ENCODE assay signal across 1 cellular context in genomic region chr2:122136071-122136470, GRCh38.
TF ChIP-seq lines count a peak whose summit lies in the region.

No MANE protein-coding gene starts in this region.

TF ChIP-seq in H1, 55 proteins besides CTCF, POLR2A, EP300 and RAD21 (continued from another document):
- TF ChIP-seq CHD7 (IDR thresholded peaks at IDR 0.05; ENCODE audit: insufficient replicate concordance, low read length) (no peak), RBBP5 (IDR thresholded peaks at IDR 0.05; ENCODE audit: borderline replicate concordance, low read depth, low read length) (no peak), ATF2 (IDR thresholded peaks at IDR 0.05; ENCODE audit: low read length) (no peak), JUN (IDR thresholded peaks at IDR 0.05; ENCODE audit: low read depth, low read length) (no peak), SRF (IDR thresholded peaks at IDR 0.05; ENCODE audit: low read depth, low read length) (no peak), BCL11A (IDR thresholded peaks at IDR 0.05; ENCODE audit: low read depth in 2 of 2, low read length in 2 of 2) (no peak)
TF ChIP-seq in H1: peak in this region for 0.
